Comparison of ENCODE assay signal across 4 cellular contexts in the genomic region with DNA sequence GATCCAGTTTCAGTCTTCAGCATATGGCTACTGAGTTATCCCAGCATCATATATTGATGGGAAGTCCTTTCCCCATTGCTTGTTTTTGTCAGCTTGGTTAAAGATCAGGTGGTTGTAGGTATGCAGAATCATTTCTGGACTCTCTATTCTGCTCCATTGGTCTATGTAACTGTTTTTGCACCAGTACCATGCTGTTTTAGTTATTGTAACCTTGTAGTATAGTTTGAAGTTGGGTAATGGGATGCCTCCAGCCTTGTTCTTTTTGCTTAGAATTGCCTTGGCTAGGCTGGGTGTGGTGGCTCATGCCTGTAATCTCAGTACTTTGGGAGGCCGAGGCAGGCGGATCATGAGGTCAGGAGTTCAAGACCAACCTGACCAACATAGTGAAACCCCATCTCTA. TPM values are rescaled to one million over a fixed set of nuclear protein-coding genes. Genes with fewer than 3 reads are reported as not detected.
"Had no signal": no experiment of that assay in that cellular context is flagged by ENCODE, and none has a peak within 500 bp of the region (broad histone marks: within the 10 kb centered on the region; RNA-seq: fewer than 3 reads in every experiment).

No MANE protein-coding gene starts in this region.

RNA-seq across cellular contexts. Expression of gene COL9A1, which starts 36.9 kb away (rescaled TPM):
- total RNA-seq: subcutaneous adipose tissue, suprapubic skin, thoracic aorta, upper lobe of right lung had no signal
